ENCODE assay signal across 31 cellular contexts in the genomic region with DNA sequence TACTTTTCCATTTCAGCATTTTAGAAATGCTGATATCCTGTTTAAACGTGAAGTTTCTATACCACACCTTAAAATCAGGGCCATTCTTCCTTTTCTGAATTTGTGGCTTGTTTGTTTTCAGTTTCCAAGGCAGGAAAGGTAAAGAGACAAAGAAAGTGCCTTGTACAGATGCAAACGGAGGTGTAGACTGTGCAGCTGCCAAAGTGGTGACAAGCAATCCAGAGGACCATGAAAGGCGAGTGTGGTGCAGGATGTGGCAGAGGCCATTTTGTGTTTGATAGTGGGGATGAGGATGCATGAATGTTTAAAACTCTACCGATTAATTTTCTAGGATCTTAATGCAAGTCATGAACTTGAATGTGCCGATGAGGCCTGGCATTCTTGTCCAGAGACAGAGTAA. TPM values are rescaled to one million over a fixed set of nuclear protein-coding genes. Genes with fewer than 3 reads are reported as not detected.
"Had no signal": no experiment of that assay in that cellular context is flagged by ENCODE, and none has a peak within 500 bp of the region (broad histone marks: within the 10 kb centered on the region; RNA-seq: fewer than 3 reads in every experiment).

No MANE protein-coding gene starts in this region.

- H3K4me3 Mint-ChIP-seq: activated B cell treated with CpG ODN at 0.5 μM for 24 hours; activated naive CD8-positive, alpha-beta T cell treated with anti-CD3 and anti-CD28 coated beads for 36 hours; activated T-cell treated with anti-CD3 and anti-CD28 coated beads, Interleukin-2, amount 50 U/mL, for 72 hours; activated T-helper 17 cell treated with anti-CD3 and anti-CD28 coated beads, Interleukin-2, amount 50 U/mL, for 72 hours; T-helper 1 cell treated with Interleukin-12 subunit alpha and Interleukin-12 subunit beta and Interleukin-4 antibody, amounts not matched to agents 30 μg/mL and 1 μg/mL, for 36 hours had no signal

- H3K9me3 Mint-ChIP-seq: activated naive CD8-positive, alpha-beta T cell treated with anti-CD3 and anti-CD28 coated beads for 36 hours had no signal

- H3K4me1 Mint-ChIP-seq: activated naive CD8-positive, alpha-beta T cell treated with anti-CD3 and anti-CD28 coated beads for 36 hours; activated T-helper 17 cell treated with anti-CD3 and anti-CD28 coated beads, Interleukin-2, amount 50 U/mL, for 72 hours had no signal

- ATAC-seq: activated T-cell treated with anti-CD3 and anti-CD28 coated beads, Interleukin-2, amount 50 U/mL, for 72 hours; activated T-helper 17 cell treated with anti-CD3 and anti-CD28 coated beads, Interleukin-2, amount 50 U/mL, for 72 hours; body of pancreas; K562; PC-3 had no signal

- H3K27me3 ChIP-seq: adrenal gland, body of pancreas, breast epithelium, Peyer's patch, SJSA1 had no signal

- H3K4me2 ChIP-seq: SK-N-SH had no signal

- H3K4me1 ChIP-seq: adrenal gland, body of pancreas, breast epithelium, Peyer's patch, SJSA1 had no signal

- H3K36me3 ChIP-seq: breast epithelium had no signal

- H3K9me3 ChIP-seq: adrenal gland, body of pancreas, Peyer's patch, SJSA1, SK-N-SH had no signal

- H3K4me3 ChIP-seq: adrenal gland, body of pancreas, breast epithelium, K562, Peyer's patch, SJSA1 had no signal

- H3K27ac Mint-ChIP-seq: activated B cell treated with CpG ODN at 0.5 μM for 24 hours; activated naive CD8-positive, alpha-beta T cell treated with anti-CD3 and anti-CD28 coated beads for 36 hours; activated T-cell treated with anti-CD3 and anti-CD28 coated beads, Interleukin-2, amount 50 U/mL, for 72 hours; activated T-helper 17 cell treated with anti-CD3 and anti-CD28 coated beads, Interleukin-2, amount 50 U/mL, for 72 hours; T-helper 1 cell treated with Interleukin-12 subunit alpha and Interleukin-12 subunit beta and Interleukin-4 antibody, amounts not matched to agents 30 μg/mL and 1 μg/mL, for 36 hours had no signal

- H3K27me3 Mint-ChIP-seq: activated B cell treated with CpG ODN at 0.5 μM for 24 hours; activated naive CD8-positive, alpha-beta T cell treated with anti-CD3 and anti-CD28 coated beads for 36 hours; activated T-helper 17 cell treated with anti-CD3 and anti-CD28 coated beads, Interleukin-2, amount 50 U/mL, for 72 hours had no signal

- H3K27ac ChIP-seq: adrenal gland, body of pancreas, breast epithelium, Peyer's patch, SJSA1, VCaP had no signal

- H3K9ac ChIP-seq: SK-N-SH had no signal

- DNase-seq: activated B cell treated with CpG ODN at 0.5 μM for 24 hours; activated CD4-positive, alpha-beta T cell treated with anti-CD3 and anti-CD28 coated beads for 48 hours; activated CD4-positive, alpha-beta T cell treated with anti-CD3 and anti-CD28 coated beads, Interleukin-2, amount 50 U/mL, for 4 hours; activated CD4-positive, CD25-positive, alpha-beta regulatory T cell treated with anti-CD3 and anti-CD28 coated beads, Interleukin-2, amount 50 U/mL, for 72 hours; activated effector memory CD4-positive, alpha-beta T cell treated with anti-CD3 and anti-CD28 coated beads, Interleukin-2, amount 50 U/mL, for 16 hours; activated naive CD4-positive, alpha-beta T cell; activated naive CD8-positive, alpha-beta T cell treated with anti-CD3 and anti-CD28 coated beads for 36 hours; activated T-cell treated with anti-CD3 and anti-CD28 coated beads, Interleukin-2, amount 50 U/mL, for 1 hour; activated T-cell treated with anti-CD3 and anti-CD28 coated beads, Interleukin-2, amount 50 U/mL, for 72 hours; body of pancreas; Karpas-422; NCI-H1048; NCI-H1436 treated with DMSO at 0.1 percent for 48 hours; NCI-H1694 treated with DMSO at 0.1 percent for 48 hours; NCI-H2029; NCI-H345; NCI-H524 treated with DMSO at 0.1 percent for 48 hours; NK-92 treated with Interleukin-12 subunit alpha and Interleukin-12 subunit beta, amount 100 ng/mL, for 24 hours; PC-3; Peyer's patch; RPMI8226; SHP77 treated with DMSO at 0.1 percent for 48 hours; SK-N-SH; T-helper 9 cell had no signal

RNA-seq across cellular contexts. Expression of a gene that starts 0.7 kb away (rescaled TPM):
- total RNA-seq: K562 had no signal
- polyA plus RNA-seq: K562 had no signal
